23 cellular contexts compared by ENCODE assay signal in genomic region chr2:76280676-76281075, GRCh38.
"Had no signal": no experiment of that assay in that cellular context is flagged by ENCODE, and none has a peak within 500 bp of the region (broad histone marks: within the 10 kb centered on the region; RNA-seq: fewer than 3 reads in every experiment).

No MANE protein-coding gene starts in this region.

- H3K36me3 ChIP-seq: breast epithelium, left ventricle myocardium inferior, neural progenitor cell, stomach, thyroid gland, upper lobe of right lung had no signal

- H3K4me3 ChIP-seq: breast epithelium, left ventricle myocardium inferior, neural progenitor cell, stomach, thyroid gland, upper lobe of right lung had no signal

- H3K36me3 Mint-ChIP-seq: mesothelial cell of epicardium; naive B cell; neural progenitor cell; stimulated activated naive B cell treated with anti-CD40 and anti-IgM and Interleukin-4, amounts not matched to agents 10 μg/mL and 1 μg/mL and 100 μg/mL, for 72 hours; WTC11 had no signal

- H3K4me1 ChIP-seq: breast epithelium, left ventricle myocardium inferior, stomach, thyroid gland, upper lobe of right lung had no signal

- H3K27me3 ChIP-seq: breast epithelium, neural progenitor cell, stomach, thyroid gland, upper lobe of right lung had no signal

- H3K27ac ChIP-seq: breast epithelium, left ventricle myocardium inferior, neural progenitor cell, stomach, thyroid gland, upper lobe of right lung had no signal

- H3K4me2 ChIP-seq: neural progenitor cell had no signal

- H3K27ac Mint-ChIP-seq: activated CD4-positive, alpha-beta T cell treated with anti-CD3 and anti-CD28 coated beads, Interleukin-2, amount 10 ng/mL, durations not matched to agents 7 days and 5 days; activated CD8-positive, alpha-beta T cell treated with anti-CD3 and anti-CD28 coated beads for 36 hours; activated T-helper 17 cell treated with anti-CD3 and anti-CD28 coated beads, Interleukin-2, amount 50 U/mL, for 72 hours; mesothelial cell of epicardium; neural progenitor cell; stimulated activated naive B cell treated with anti-CD40 and anti-IgM and Interleukin-4, amounts not matched to agents 10 μg/mL and 1 μg/mL and 100 μg/mL, for 72 hours; WTC11 had no signal

- H3K4me3 Mint-ChIP-seq: activated CD4-positive, alpha-beta T cell treated with anti-CD3 and anti-CD28 coated beads, Interleukin-2, amount 10 ng/mL, durations not matched to agents 7 days and 5 days; activated CD8-positive, alpha-beta T cell treated with anti-CD3 and anti-CD28 coated beads for 36 hours; activated T-cell treated with anti-CD3 and anti-CD28 coated beads, Interleukin-2, amount 50 U/mL, for 4 hours; activated T-helper 17 cell treated with anti-CD3 and anti-CD28 coated beads, Interleukin-2, amount 50 U/mL, for 72 hours; mesothelial cell of epicardium; neural progenitor cell; stimulated activated naive B cell treated with anti-CD40 and anti-IgM and Interleukin-4, amounts not matched to agents 10 μg/mL and 1 μg/mL and 100 μg/mL, for 72 hours; WTC11 had no signal

- H3K9me3 ChIP-seq: breast epithelium, left ventricle myocardium inferior, stomach, thyroid gland, upper lobe of right lung had no signal

- DNase-seq: activated CD4-positive, alpha-beta T cell treated with anti-CD3 and anti-CD28 coated beads for 1 hour; activated CD4-positive, alpha-beta T cell treated with anti-CD3 and anti-CD28 coated beads, Interleukin-2, amount 10 ng/mL, durations not matched to agents 7 days and 5 days; activated CD8-positive, alpha-beta T cell treated with anti-CD3 and anti-CD28 coated beads for 36 hours; activated gamma-delta T cell treated with Interleukin-2 at 50 U/mL for 16 hours; activated naive CD4-positive, alpha-beta T cell treated with anti-CD3 and anti-CD28 coated beads, Interleukin-2, amount 50 U/mL, for 16 hours; activated T-cell treated with anti-CD3 and anti-CD28 coated beads, Interleukin-2, amount 50 U/mL, for 4 hours; amniotic stem cell; central memory CD4-positive, alpha-beta T cell; left ventricle myocardium inferior; naive B cell; right cardiac atrium; stimulated activated CD4-positive, alpha-beta T cell treated with anti-CD3 and anti-CD28 coated beads, Interleukin-15, amount 100 ng/mL, for 24 hours; stimulated activated CD4-positive, alpha-beta T cell treated with anti-CD3 and anti-CD28 coated beads, Interleukin-2, amount 100 ng/mL, for 24 hours; stimulated activated naive B cell treated with anti-CD40 and anti-IgM and Interleukin-4, amounts not matched to agents 10 μg/mL and 1 μg/mL and 100 μg/mL, for 72 hours; stomach; T-helper 1 cell; thyroid gland; upper lobe of right lung had no signal

- H2AFZ ChIP-seq: neural progenitor cell had no signal

- H3K9ac ChIP-seq: neural progenitor cell had no signal

- H3K27me3 Mint-ChIP-seq: activated CD4-positive, alpha-beta T cell treated with anti-CD3 and anti-CD28 coated beads, Interleukin-2, amount 10 ng/mL, durations not matched to agents 7 days and 5 days; activated CD8-positive, alpha-beta T cell treated with anti-CD3 and anti-CD28 coated beads for 36 hours; activated T-helper 17 cell treated with anti-CD3 and anti-CD28 coated beads, Interleukin-2, amount 50 U/mL, for 72 hours; naive B cell; stimulated activated naive B cell treated with anti-CD40 and anti-IgM and Interleukin-4, amounts not matched to agents 10 μg/mL and 1 μg/mL and 100 μg/mL, for 72 hours had no signal

- H3K9me3 Mint-ChIP-seq: activated CD4-positive, alpha-beta T cell treated with anti-CD3 and anti-CD28 coated beads, Interleukin-2, amount 10 ng/mL, durations not matched to agents 7 days and 5 days; mesothelial cell of epicardium; neural progenitor cell; WTC11 had no signal

- H3K4me1 Mint-ChIP-seq: activated CD4-positive, alpha-beta T cell treated with anti-CD3 and anti-CD28 coated beads, Interleukin-2, amount 10 ng/mL, durations not matched to agents 7 days and 5 days; activated T-helper 17 cell treated with anti-CD3 and anti-CD28 coated beads, Interleukin-2, amount 50 U/mL, for 72 hours; mesothelial cell of epicardium; naive B cell; stimulated activated naive B cell treated with anti-CD40 and anti-IgM and Interleukin-4, amounts not matched to agents 10 μg/mL and 1 μg/mL and 100 μg/mL, for 72 hours had no signal
